In the genomic region with DNA sequence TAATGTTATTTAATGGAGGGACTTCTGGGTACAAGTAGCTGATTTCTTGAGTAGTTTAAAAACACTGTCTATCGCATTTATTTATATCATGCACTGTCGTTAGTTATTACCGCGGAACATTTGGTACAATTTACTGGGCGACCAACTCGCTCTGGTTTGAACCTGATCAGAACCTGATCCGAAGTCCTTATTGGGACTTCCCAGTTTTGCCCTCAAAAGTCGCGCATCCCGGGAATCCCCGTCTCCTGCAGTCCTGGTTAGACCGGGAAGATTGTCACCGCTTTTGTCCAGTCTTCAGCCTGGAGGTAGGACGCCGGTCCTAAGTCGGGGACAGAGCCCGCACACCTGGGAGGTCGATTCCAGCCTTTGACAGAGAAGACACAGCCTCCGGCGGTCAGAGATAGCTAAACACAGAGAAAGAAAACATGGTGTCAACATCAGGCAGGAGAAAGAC, we compare ENCODE assay signal across 8 cellular contexts. TPM values are rescaled to one million over a fixed set of nuclear protein-coding genes. Genes with fewer than 3 reads are reported as not detected.
DNase-seq lines count a peak whose midpoint lies in the region; ATAC-seq, FAIRE-seq and TF ChIP-seq lines count a peak whose summit lies in the region.

No MANE protein-coding gene starts in this region.

- CTCF ChIA-PET in AG04449 (lab: Yijun Ruan, JAX), result interaction anchor here (1.5 to 9.3 kb wide), 3 partner anchors 11 to 23 kb away, joined by 3 to 106 read pairs (median 41); no protein-coding TSS in a partner anchor

- H3K27me3 ChIP-seq in body of pancreas, result no peaks in the 10 kb centered on the region
- no peaks in the 10 kb centered on the region for H3K27me3 ChIP-seq in small intestine (ENCODE audit: control insufficient read depth in 2 of 2, insufficient read depth in 2 of 2, low read length in 2 of 2)

- ATAC-seq in GM19372 (IDR thresholded peaks at IDR 0.05; ENCODE audit: low read depth, unreplicated experiment) (peak; percentile 1), body of pancreas (peak; percentile 22), esophagus mucosa (no peak)

- H3K9me3 ChIP-seq in body of pancreas (no peaks in the 10 kb centered on the region), small intestine (ENCODE audit: control insufficient read depth, low read depth) (no peaks in the 10 kb centered on the region)

- POLR2A ChIA-PET in AG04449 (lab: Yijun Ruan, JAX), result interaction anchor here (1.2 kb wide), 1 partner anchor 33 kb away, joined by 6 read pairs; no protein-coding TSS in a partner anchor

- H3K36me3 ChIP-seq in body of pancreas (replicated peaks in 1 of 2; ENCODE audit: insufficient read depth in 1 of 2, low read depth in 2 of 2) (peaks cover 0 to 3% of the 10 kb centered on the region in 2 donors), small intestine (ENCODE audit: control insufficient read depth in 2 of 2, insufficient read depth in 2 of 2, low read length in 2 of 2) (peaks cover 2 to 3% of the 10 kb centered on the region in 2 donors)

- TF ChIP-seq POLR2A in body of pancreas (IDR thresholded peaks at IDR 0.05), result no peak

- H3K27ac ChIP-seq in body of pancreas (peak overlapping the region; percentile 79 to 95 (median 90)), small intestine (ENCODE audit: low read depth in 1 of 2, low read length in 1 of 2) (peak overlapping the region; percentile 85 to 97)

- DNase-seq in AG04449 (ENCODE audit: low read depth, low spot score) (no peak), OCI-M1 (lab: John Stamatoyannopoulos, UW) (peak; percentile 71), body of pancreas (peak; percentile 33 to 43 (median 38)), iris pigment epithelial cell (ENCODE audit: low read depth) (peak; percentile 33), small intestine (no peak), retina (no peak)

- intact Hi-C loops in body of pancreas (cut with DNase I), result no loop called here

- H3K4me1 ChIP-seq in body of pancreas, result peaks cover 24% of the 10 kb centered on the region
- peaks cover 1 to 4% of the 10 kb centered on the region in 2 donors for H3K4me1 ChIP-seq in small intestine (ENCODE audit: control insufficient read depth in 2 of 2, insufficient read depth in 1 of 2, low read depth in 1 of 2, low read length in 1 of 2)

- FAIRE-seq in small intestine (lab: Jason Lieb, UNC), result no peak

- H3K4me3 ChIP-seq in AG04449 (ENCODE audit: low read depth, low read length) (peak overlapping the region; percentile 89), body of pancreas (peak overlapping the region; percentile 61 to 76), small intestine (ENCODE audit: low read depth in 1 of 2, low read length in 2 of 2) (peak overlapping the region; percentile 69 to 83)

- TF ChIP-seq CTCF in AG04449 (IDR thresholded peaks at IDR 0.05; ENCODE audit: insufficient read depth, low read length, missing control alignments), result no peak
- TF ChIP-seq CTCF in body of pancreas (IDR thresholded peaks at IDR 0.05), result no peak

- WGBS in body of pancreas, 2 donors, result 2 to 3% methylated on average over 11 to 20 of the region's 20 CpGs
- 0 to 2% (median 2%) methylated on average over 20 of the region's 20 CpGs for WGBS in small intestine, 3 donors

RNA-seq across cellular contexts. Expression of gene CLN5, which starts 0.7 kb away (rescaled TPM):
- total RNA-seq in body of pancreas (10 to 100 TPM; 18.1 to 29.8 TPM), esophagus mucosa (12.9 TPM)
- polyA plus RNA-seq in small intestine, result 10 to 100 TPM in 1 of 3 donors, 1 to 10 TPM in 2; 4.0 to 13.4 (median 9.7) TPM

RNA-seq across cellular contexts. Expression of gene FBXL3, which starts 34.4 kb away (rescaled TPM):
- total RNA-seq in body of pancreas (10 to 100 TPM; 25.4 to 35.0 TPM), esophagus mucosa (26.1 TPM)
- polyA plus RNA-seq in small intestine, result 10 to 100 TPM; 20.6 to 33.5 (median 28.0) TPM

RNA-seq across cellular contexts. Expression of gene ACOD1, which starts 44.3 kb away (rescaled TPM):
- not detected for total RNA-seq in body of pancreas
- not detected for polyA plus RNA-seq in small intestine
- not detected for total RNA-seq in esophagus mucosa

Comparison
In these comparisons a context has a peak if more than half of its experiments do, and no peak if none do; other contexts are left out.
1. DNase-seq: peak in OCI-M1 (single experiment), body of pancreas (4 of 4) and iris pigment epithelial cell (single experiment); none in AG04449 (single experiment), small intestine (single experiment) and retina (single experiment).
2. Peak in every context shown above with its lines, with median percentiles within 50 percentile points of each other: H3K4me3 ChIP-seq.